ENCODE assay signal across 8 cellular contexts in genomic region chr1:51989582-51990477, GRCh38. TPM values are rescaled to one million over a fixed set of nuclear protein-coding genes. Genes with fewer than 3 reads are reported as not detected.
DNase-seq lines count a peak whose midpoint lies in the region; ATAC-seq and TF ChIP-seq lines count a peak whose summit lies in the region.

No MANE protein-coding gene starts in this region.

- in situ Hi-C loops in astrocyte of the cerebellum (cut with HindIII; ENCODE audit: low sequenced_read_pairs), result loop anchor here (5.0 kb wide), 1 partner anchor 73 kb away; no protein-coding TSS in a partner anchor

- 8 to 13% (median 10%) methylated on average over 30 to 47 of the region's 47 CpGs for WGBS in heart left ventricle, 4 donors
- WGBS in lower leg skin, 2 donors, result 17 to 35% methylated on average over 25 to 43 of the region's 47 CpGs
- 8% methylated on average over 47 of the region's 47 CpGs for WGBS in urinary bladder

- H3K9me3 ChIP-seq in heart left ventricle, result no peaks in the 10 kb centered on the region

- TF ChIP-seq POLR2A in heart left ventricle (IDR thresholded peaks at IDR 0.05) (no peak), lower leg skin (IDR thresholded peaks at IDR 0.05) (no peak)

- H3K27ac ChIP-seq in heart left ventricle (no peak overlapping the region), urinary bladder (ENCODE audit: low read depth) (no peak overlapping the region)

- H3K27me3 ChIP-seq in heart left ventricle, result peaks cover 16 to 60% (median 36%) of the 10 kb centered on the region in 9 donors

- DNase-seq in heart left ventricle (no peak), cardiac septum (ENCODE audit: low spot score) (no peak), astrocyte of the cerebellum (ENCODE audit: low read depth) (no peak), lower leg skin (ENCODE audit: low spot score in 2 of 2) (no peak), germinal center (ENCODE audit: low spot score) (no peak), NCI-H345 treated with DMSO at 0.1 percent for 48 hours (lab: John Stamatoyannopoulos, UW; ENCODE audit: unreplicated experiment) (no peak)

- TF ChIP-seq CTCF in heart left ventricle (IDR thresholded peaks at IDR 0.05) (no peak), astrocyte of the cerebellum (IDR thresholded peaks at IDR 0.05; ENCODE audit: low read depth, low read length, missing control alignments) (no peak), lower leg skin (IDR thresholded peaks at IDR 0.05) (no peak)

- ATAC-seq in heart left ventricle, result peak in 1 of 4 donors; percentile 10
- ATAC-seq in GM18858 (IDR thresholded peaks at IDR 0.05; ENCODE audit: unreplicated experiment), result no peak

- H3K4me3 ChIP-seq in heart left ventricle (peak overlapping the region in 11 of 12 donors; percentile 19 to 56 (median 40)), astrocyte of the cerebellum (ENCODE audit: low read depth, low read length) (peak overlapping the region; percentile 61), lower leg skin (ENCODE audit: low read depth, poor library complexity, severe bottlenecking) (peak overlapping the region; percentile 10), urinary bladder (ENCODE audit: low read depth, low read length) (peak overlapping the region; percentile 53)

- H3K4me1 ChIP-seq in heart left ventricle (peaks cover 0 to 10% (median 0%) of the 10 kb centered on the region in 12 donors), urinary bladder (ENCODE audit: insufficient read depth) (no peaks in the 10 kb centered on the region)

- H3K36me3 ChIP-seq in heart left ventricle (no peaks in the 10 kb centered on the region), urinary bladder (ENCODE audit: insufficient read depth) (no peaks in the 10 kb centered on the region)

- intact Hi-C loops in heart left ventricle (cut with DNase I) (loop anchor here in 1 of 10 donors (5.0 kb wide), 1 partner anchor 78 kb away; no protein-coding TSS in a partner anchor), cardiac septum (cut with DNase I) (no loop called here), lower leg skin (cut with DNase I; ENCODE audit: low total_unique reads) (no loop called here)

RNA-seq across cellular contexts. Expression of gene RAB3B, which starts 0.7 kb away (rescaled TPM):
- total RNA-seq in heart left ventricle, result under 1 TPM in 2 of 9 donors, not detected in 7; 0.02 to 0.11 TPM
- polyA plus RNA-seq in heart left ventricle, result under 1 TPM in 1 of 2 donors, not detected in 1; 0.14 TPM
- total RNA-seq in cardiac septum, result not detected
- 10 to 100 TPM in 1 of 4 donors, 1 to 10 TPM in 3; 2.4 to 13.7 (median 4.3) TPM for total RNA-seq in lower leg skin
- total RNA-seq in urinary bladder, result 1.7 TPM
- 0.44 TPM for polyA plus RNA-seq in urinary bladder

RNA-seq across cellular contexts. Expression of gene KTI12, which starts 43.8 kb away (rescaled TPM):
- total RNA-seq in heart left ventricle (1 to 10 TPM; 2.4 to 7.1 (median 4.2) TPM), cardiac septum (3.9 TPM), lower leg skin (1 to 10 TPM; 6.8 to 8.7 (median 7.1) TPM), urinary bladder (4.9 TPM)
- polyA plus RNA-seq in heart left ventricle (10 to 100 TPM in 1 of 2 donors, 1 to 10 TPM in 1; 2.8 to 10.3 TPM), urinary bladder (11.1 TPM)

Comparison
In these comparisons a context has a peak if more than half of its experiments do, and no peak if none do; other contexts are left out.
1. H3K4me3 ChIP-seq: peak in every context shown above with its lines; median percentile 61 in astrocyte of the cerebellum; 53 in urinary bladder; 40 in heart left ventricle; 10 in lower leg skin.